8 cellular contexts compared by ENCODE assay signal in the genomic region with DNA sequence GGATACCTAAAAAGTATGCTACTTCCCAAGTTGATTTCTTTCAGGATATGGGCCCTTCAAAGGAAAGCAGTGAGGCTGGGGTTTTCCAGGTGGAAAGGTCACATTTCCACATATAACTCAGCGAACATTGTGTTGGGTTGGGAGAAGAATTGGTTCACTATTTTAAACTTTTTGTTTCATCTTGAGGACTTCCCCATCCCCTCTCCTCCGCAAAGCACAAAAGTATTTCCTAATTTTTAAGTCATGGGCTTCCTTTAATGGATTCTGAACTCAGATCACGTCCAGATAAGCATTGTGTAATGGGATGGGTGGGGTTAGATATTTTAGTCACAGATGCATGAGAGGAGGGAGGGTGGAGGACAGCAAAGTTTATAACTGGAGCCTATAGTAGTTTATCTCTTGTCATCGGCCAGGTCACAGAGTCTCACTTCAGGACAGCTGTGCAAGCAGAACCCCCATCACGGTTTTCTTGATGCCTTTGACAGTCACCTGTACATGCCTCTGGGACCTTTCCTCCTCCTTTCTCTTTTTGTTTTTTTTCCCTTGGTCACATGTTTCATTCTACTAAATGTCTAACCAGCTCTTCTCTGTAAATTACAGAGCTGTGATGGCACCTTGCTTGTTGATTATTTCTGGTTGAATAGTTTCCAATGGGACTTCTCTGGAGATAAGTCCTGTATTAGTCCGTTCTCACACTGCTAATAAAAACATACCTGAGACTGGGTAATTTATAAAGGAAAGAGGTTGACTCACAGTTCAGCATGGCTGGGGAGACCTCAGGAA.
DNase-seq lines count a peak whose midpoint lies in the region; ATAC-seq and TF ChIP-seq lines count a peak whose summit lies in the region.
"Had no signal": no experiment of that assay in that cellular context is flagged by ENCODE, and none has a peak within 500 bp of the region (broad histone marks: within the 10 kb centered on the region; RNA-seq: fewer than 3 reads in every experiment).

No MANE protein-coding gene starts in this region.

- peaks cover 66% of the 10 kb centered on the region for H3K4me1 Mint-ChIP-seq in activated T-cell treated with anti-CD3 and anti-CD28 coated beads, Interleukin-2, amount 50 U/mL, for 72 hours (ENCODE audit: low read depth)

- DNase-seq in HL-60 (ENCODE audit: low read depth in 1 of 2, low spot score in 1 of 2) (peak; percentile 89 to 91), adipocyte (ENCODE audit: low read depth) (peak; percentile 70), iris pigment epithelial cell (ENCODE audit: low read depth) (peak; percentile 76), transverse colon (peak; percentile 42), COR-L47 (lab: John Stamatoyannopoulos, UW) (no peak), NCI-H2196 treated with DMSO at 0.1 percent for 48 hours (lab: John Stamatoyannopoulos, UW; ENCODE audit: unreplicated experiment) (no peak)
- DNase-seq in activated T-cell treated with anti-CD3 and anti-CD28 coated beads, Interleukin-2, amount 50 U/mL, for 72 hours: no peak
- DNase-seq: activated B cell treated with CpG ODN at 0.5 μM for 24 hours had no signal

- peak overlapping the region; percentile 74 for H3K27ac ChIP-seq in HL-60 (replicated peaks)
- peak overlapping the region; percentile 69 to 78 (median 74) for H3K27ac ChIP-seq in transverse colon

- intact Hi-C loops in transverse colon (cut with DNase I; ENCODE audit: low total_unique reads): no loop called here

- H3K4me1 ChIP-seq in adipocyte (ENCODE audit: control insufficient read depth, insufficient read depth, low read length) (peaks cover 51% of the 10 kb centered on the region), transverse colon (peaks cover 31 to 72% (median 51%) of the 10 kb centered on the region in 4 donors)

- H3K27me3 ChIP-seq in HL-60 (ENCODE audit: insufficient read depth, poor library complexity, severe bottlenecking) (no peaks in the 10 kb centered on the region), adipocyte (replicated peaks; ENCODE audit: control insufficient read depth, insufficient read depth, low read length) (no peaks in the 10 kb centered on the region), transverse colon (no peaks in the 10 kb centered on the region)

- no peak for TF ChIP-seq CTCF in HL-60 (IDR thresholded peaks at IDR 0.05; ENCODE audit: insufficient read depth, low read length)
- TF ChIP-seq CTCF in transverse colon (IDR thresholded peaks at IDR 0.05): no peak

- no peak for TF ChIP-seq POLR2A in transverse colon (IDR thresholded peaks at IDR 0.05)

- H3K36me3 Mint-ChIP-seq in activated T-cell treated with anti-CD3 and anti-CD28 coated beads, Interleukin-2, amount 50 U/mL, for 72 hours (ENCODE audit: insufficient read depth in 2 of 2): peaks cover 2 to 7% of the 10 kb centered on the region in 2 donors

- no peak overlapping the region for H3K27ac Mint-ChIP-seq in activated T-cell treated with anti-CD3 and anti-CD28 coated beads, Interleukin-2, amount 50 U/mL, for 72 hours
- H3K27ac Mint-ChIP-seq: activated B cell treated with CpG ODN at 0.5 μM for 24 hours had no signal

- H3K4me3 ChIP-seq in HL-60 (replicated peaks; ENCODE audit: insufficient read depth, low read length) (peak overlapping the region; percentile 21), adipocyte (ENCODE audit: low read length) (peak overlapping the region; percentile 61), transverse colon (no peak overlapping the region)

- H3K9me3 ChIP-seq in adipocyte (ENCODE audit: control insufficient read depth, low read length): no peaks in the 10 kb centered on the region
- no peaks in the 10 kb centered on the region for H3K9me3 ChIP-seq in transverse colon

- H3K4me3 Mint-ChIP-seq in activated T-cell treated with anti-CD3 and anti-CD28 coated beads, Interleukin-2, amount 50 U/mL, for 72 hours: peak overlapping the region in 1 of 2 donors; percentile 3
- H3K4me3 Mint-ChIP-seq: activated B cell treated with CpG ODN at 0.5 μM for 24 hours had no signal

- no peak for ATAC-seq in activated T-cell treated with anti-CD3 and anti-CD28 coated beads, Interleukin-2, amount 50 U/mL, for 72 hours (replicated peaks in 1 of 2)

- no peaks in the 10 kb centered on the region for H3K27me3 Mint-ChIP-seq in activated T-cell treated with anti-CD3 and anti-CD28 coated beads, Interleukin-2, amount 50 U/mL, for 72 hours (ENCODE audit: low read depth)
- H3K27me3 Mint-ChIP-seq: activated B cell treated with CpG ODN at 0.5 μM for 24 hours had no signal

- WGBS in transverse colon (ENCODE audit: low coverage in 1 of 2), 2 donors: 37 to 48% methylated on average over 5 to 6 of the region's 6 CpGs

- in situ Hi-C loops in transverse colon (cut with MboI; ENCODE audit: low pct_ligation_motif_present in 1 of 4, low pct_unique_long_range_greater_than_20kb in 1 of 4, low sequenced_read_pairs in 3 of 4): loop anchor here in 3 of 4 donors (5.0 to 10.0 kb wide), 3 partner anchors 92 to 599 kb away; no protein-coding TSS in a partner anchor

- TF ChIP-seq EP300 in transverse colon (IDR thresholded peaks at IDR 0.05; ENCODE audit: low read depth): no peak

- no peaks in the 10 kb centered on the region for H3K9me3 Mint-ChIP-seq in activated T-cell treated with anti-CD3 and anti-CD28 coated beads, Interleukin-2, amount 50 U/mL, for 72 hours
- H3K9me3 Mint-ChIP-seq: activated B cell treated with CpG ODN at 0.5 μM for 24 hours had no signal

- peak overlapping the region; percentile 14 for H3K9ac ChIP-seq in adipocyte (ENCODE audit: low read length)

- no peaks in the 10 kb centered on the region for H3K36me3 ChIP-seq in adipocyte (ENCODE audit: control insufficient read depth, insufficient read depth, low read length, severe bottlenecking)
- no peaks in the 10 kb centered on the region for H3K36me3 ChIP-seq in transverse colon

Comparison
In these comparisons a context has a peak if more than half of its experiments do, and no peak if none do; other contexts are left out.
1. DNase-seq: peak in HL-60 (2 of 2), adipocyte (single experiment), iris pigment epithelial cell (single experiment) and transverse colon (single experiment); none in COR-L47 (single experiment), activated T-cell treated with anti-CD3 and anti-CD28 coated beads, Interleukin-2, amount 50 U/mL, for 72 hours (0 of 2) and NCI-H2196 treated with DMSO at 0.1 percent for 48 hours (single experiment).
2. H3K4me3 ChIP-seq: peak in HL-60 (single experiment) and adipocyte (single experiment); none in transverse colon (0 of 4).